13 cellular contexts compared by ENCODE assay signal in the genomic region with DNA sequence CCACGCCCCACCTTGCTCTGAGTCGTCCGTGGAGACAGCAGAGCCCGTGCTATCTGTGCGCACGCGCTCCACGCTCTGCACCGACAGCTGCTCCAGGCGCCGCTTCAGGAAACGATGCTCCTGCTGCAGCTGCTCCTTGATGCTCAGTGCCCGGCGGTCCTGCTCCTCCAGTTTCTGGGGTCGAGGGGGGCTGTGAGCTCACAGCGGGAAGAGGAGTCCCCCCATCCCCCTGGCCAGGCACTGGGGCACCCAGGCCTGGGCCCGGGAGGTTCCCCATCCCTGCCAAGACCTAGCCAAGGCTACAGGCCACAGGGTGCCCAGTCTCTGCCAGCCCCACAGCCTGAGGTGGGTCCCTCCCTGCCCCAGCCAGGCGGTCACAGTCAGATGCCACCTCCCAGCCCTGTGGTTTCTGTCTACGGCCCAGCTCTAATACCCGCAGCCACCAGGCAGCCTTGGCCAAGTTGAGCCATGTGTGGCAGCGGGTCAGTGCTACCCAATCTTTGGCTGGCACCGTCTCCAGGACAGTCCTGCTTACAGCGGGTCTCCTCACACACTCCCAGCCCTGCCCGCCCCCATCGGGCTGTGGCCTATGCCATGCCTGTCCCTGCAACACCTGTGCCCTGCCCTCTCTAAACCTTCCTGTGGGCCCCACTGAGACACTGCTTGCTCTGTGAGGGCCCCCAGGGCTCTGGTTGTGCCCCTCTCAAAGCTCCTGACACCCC. TPM values are rescaled to one million over a fixed set of nuclear protein-coding genes. Genes with fewer than 3 reads are reported as not detected.
DNase-seq lines count a peak whose midpoint lies in the region; ATAC-seq and TF ChIP-seq lines count a peak whose summit lies in the region.
"Had no signal": no experiment of that assay in that cellular context is flagged by ENCODE, and none has a peak within 500 bp of the region (broad histone marks: within the 10 kb centered on the region; RNA-seq: fewer than 3 reads in every experiment).

No MANE protein-coding gene starts in this region.

- H3K36me3 ChIP-seq in left ventricle myocardium inferior: peaks cover 74% of the 10 kb centered on the region

- H3K4me1 ChIP-seq in left ventricle myocardium inferior: peaks cover 41% of the 10 kb centered on the region
- H3K4me1 ChIP-seq: A549 had no signal

- intact Hi-C loops in activated CD4-positive, alpha-beta memory T cell treated with anti-CD3 and anti-CD28 coated beads for 36 hours (cut with micrococcal nuclease): no loop called here
- intact Hi-C loops in left ventricle myocardium inferior (cut with micrococcal nuclease): no loop called here
- intact Hi-C loops in Calu3 (cut with micrococcal nuclease; ENCODE audit: unreplicated experiment): no loop called here

- H3K36me3 Mint-ChIP-seq in activated CD4-positive, alpha-beta memory T cell treated with anti-CD3 and anti-CD28 coated beads, Interleukin-2, amount 10 ng/mL, durations not matched to agents 7 days and 5 days (ENCODE audit: low read depth): no peaks in the 10 kb centered on the region
- H3K36me3 Mint-ChIP-seq in activated CD4-positive, alpha-beta memory T cell treated with anti-CD3 and anti-CD28 coated beads for 36 hours: peaks cover 1% of the 10 kb centered on the region
- H3K36me3 Mint-ChIP-seq in stimulated activated memory B cell treated with anti-CD40 and anti-IgM and Interleukin-4, amounts not matched to agents 10 μg/mL and 1 μg/mL and 100 μg/mL, for 72 hours: peaks cover 31% of the 10 kb centered on the region
- peaks cover 7% of the 10 kb centered on the region for H3K36me3 Mint-ChIP-seq in Calu3 (ENCODE audit: insufficient read depth, unreplicated experiment)

- TF ChIP-seq CTCF in RWPE1 (conservative IDR thresholded peaks at IDR 0.05; ENCODE audit: low read depth) (no peak), left ventricle myocardium inferior (IDR thresholded peaks at IDR 0.05; ENCODE audit: borderline replicate concordance) (no peak), Calu3 (IDR thresholded peaks at IDR 0.05; ENCODE audit: unreplicated experiment) (no peak)

- H3K9me3 ChIP-seq in left ventricle myocardium inferior (replicated peaks): no peaks in the 10 kb centered on the region
- H3K9me3 ChIP-seq: A549, tibial artery had no signal

- no peak overlapping the region for H3K4me3 ChIP-seq in left ventricle myocardium inferior
- H3K4me3 ChIP-seq: A549, tibial artery had no signal

- no peak for ATAC-seq in stimulated activated memory B cell treated with anti-CD40 and anti-IgM and Interleukin-4, amounts not matched to agents 10 μg/mL and 1 μg/mL and 100 μg/mL, for 72 hours
- ATAC-seq in GM19455 (IDR thresholded peaks at IDR 0.05; ENCODE audit: unreplicated experiment): no peak
- no peak for ATAC-seq in HG03469 (IDR thresholded peaks at IDR 0.05; ENCODE audit: unreplicated experiment)
- ATAC-seq: A549 had no signal

- no peak overlapping the region for H3K4me3 Mint-ChIP-seq in activated CD4-positive, alpha-beta memory T cell treated with anti-CD3 and anti-CD28 coated beads, Interleukin-2, amount 10 ng/mL, durations not matched to agents 7 days and 5 days
- no peak overlapping the region for H3K4me3 Mint-ChIP-seq in activated CD4-positive, alpha-beta memory T cell treated with anti-CD3 and anti-CD28 coated beads for 36 hours
- H3K4me3 Mint-ChIP-seq in stimulated activated memory B cell treated with anti-CD40 and anti-IgM and Interleukin-4, amounts not matched to agents 10 μg/mL and 1 μg/mL and 100 μg/mL, for 72 hours: no peak overlapping the region
- H3K4me3 Mint-ChIP-seq in Calu3 (ENCODE audit: low read depth, unreplicated experiment): no peak overlapping the region

- no peak overlapping the region for H3K27ac Mint-ChIP-seq in activated CD4-positive, alpha-beta memory T cell treated with anti-CD3 and anti-CD28 coated beads, Interleukin-2, amount 10 ng/mL, durations not matched to agents 7 days and 5 days
- no peak overlapping the region for H3K27ac Mint-ChIP-seq in activated CD4-positive, alpha-beta memory T cell treated with anti-CD3 and anti-CD28 coated beads for 36 hours
- peak overlapping the region; percentile 62 for H3K27ac Mint-ChIP-seq in stimulated activated memory B cell treated with anti-CD40 and anti-IgM and Interleukin-4, amounts not matched to agents 10 μg/mL and 1 μg/mL and 100 μg/mL, for 72 hours
- no peak overlapping the region for H3K27ac Mint-ChIP-seq in Calu3 (ENCODE audit: unreplicated experiment)
- H3K27ac Mint-ChIP-seq: progenitor cell of endocrine pancreas had no signal

- peak; percentile 12 for DNase-seq in activated CD4-positive, alpha-beta memory T cell treated with anti-CD3 and anti-CD28 coated beads, Interleukin-2, amount 10 ng/mL, durations not matched to agents 7 days and 5 days
- DNase-seq in activated CD4-positive, alpha-beta memory T cell treated with anti-CD3 and anti-CD28 coated beads for 36 hours: no peak
- DNase-seq in RWPE1 (ENCODE audit: low spot score) (no peak), left ventricle myocardium inferior (peak; percentile 14), Calu3 (no peak)
- DNase-seq: DMS79, NCI-H2171 treated with DMSO at 0.1 percent for 48 hours had no signal

- H3K27ac ChIP-seq in RWPE1 (peak overlapping the region; percentile 66), left ventricle myocardium inferior (replicated peaks) (no peak overlapping the region)
- H3K27ac ChIP-seq: A549, tibial artery had no signal

- CTCF ChIA-PET in activated CD4-positive, alpha-beta memory T cell treated with anti-CD3 and anti-CD28 coated beads, Interleukin-2, amount 10 ng/mL, durations not matched to agents 7 days and 5 days (lab: Charles Lee): no interaction called here
- CTCF ChIA-PET in activated CD4-positive, alpha-beta memory T cell treated with anti-CD3 and anti-CD28 coated beads for 36 hours (lab: Charles Lee): no interaction called here
- CTCF ChIA-PET in RWPE1 (lab: Yijun Ruan, JAX): no interaction called here
- CTCF ChIA-PET in Calu3 (lab: Charles Lee): interaction anchor here (0.6 kb wide), 1 partner anchor 767 kb away, joined by 3 read pairs; no protein-coding TSS in a partner anchor

- H3K27me3 Mint-ChIP-seq in activated CD4-positive, alpha-beta memory T cell treated with anti-CD3 and anti-CD28 coated beads, Interleukin-2, amount 10 ng/mL, durations not matched to agents 7 days and 5 days: no peaks in the 10 kb centered on the region
- H3K27me3 Mint-ChIP-seq in activated CD4-positive, alpha-beta memory T cell treated with anti-CD3 and anti-CD28 coated beads for 36 hours: no peaks in the 10 kb centered on the region
- H3K27me3 Mint-ChIP-seq in stimulated activated memory B cell treated with anti-CD40 and anti-IgM and Interleukin-4, amounts not matched to agents 10 μg/mL and 1 μg/mL and 100 μg/mL, for 72 hours: no peaks in the 10 kb centered on the region
- no peaks in the 10 kb centered on the region for H3K27me3 Mint-ChIP-seq in Calu3 (ENCODE audit: unreplicated experiment)
- H3K27me3 Mint-ChIP-seq: progenitor cell of endocrine pancreas had no signal

- no peaks in the 10 kb centered on the region for H3K9me3 Mint-ChIP-seq in activated CD4-positive, alpha-beta memory T cell treated with anti-CD3 and anti-CD28 coated beads, Interleukin-2, amount 10 ng/mL, durations not matched to agents 7 days and 5 days
- H3K9me3 Mint-ChIP-seq in activated CD4-positive, alpha-beta memory T cell treated with anti-CD3 and anti-CD28 coated beads for 36 hours: no peaks in the 10 kb centered on the region
- H3K9me3 Mint-ChIP-seq in stimulated activated memory B cell treated with anti-CD40 and anti-IgM and Interleukin-4, amounts not matched to agents 10 μg/mL and 1 μg/mL and 100 μg/mL, for 72 hours: no peaks in the 10 kb centered on the region
- H3K9me3 Mint-ChIP-seq in Calu3 (ENCODE audit: low read depth, unreplicated experiment): no peaks in the 10 kb centered on the region

- H3K4me1 Mint-ChIP-seq in activated CD4-positive, alpha-beta memory T cell treated with anti-CD3 and anti-CD28 coated beads, Interleukin-2, amount 10 ng/mL, durations not matched to agents 7 days and 5 days: no peaks in the 10 kb centered on the region
- no peaks in the 10 kb centered on the region for H3K4me1 Mint-ChIP-seq in activated CD4-positive, alpha-beta memory T cell treated with anti-CD3 and anti-CD28 coated beads for 36 hours (ENCODE audit: low read depth)
- no peaks in the 10 kb centered on the region for H3K4me1 Mint-ChIP-seq in stimulated activated memory B cell treated with anti-CD40 and anti-IgM and Interleukin-4, amounts not matched to agents 10 μg/mL and 1 μg/mL and 100 μg/mL, for 72 hours
- H3K4me1 Mint-ChIP-seq in Calu3 (ENCODE audit: low read depth, unreplicated experiment): no peaks in the 10 kb centered on the region

- POLR2A ChIA-PET in activated CD4-positive, alpha-beta memory T cell treated with anti-CD3 and anti-CD28 coated beads, Interleukin-2, amount 10 ng/mL, durations not matched to agents 7 days and 5 days (lab: Charles Lee): interaction anchor here (0.6 to 2.1 kb wide), 2 partner anchors 10 to 164 kb away, joined by 3 to 11 read pairs; a partner anchor contains a TSS
- POLR2A ChIA-PET in activated CD4-positive, alpha-beta memory T cell treated with anti-CD3 and anti-CD28 coated beads for 36 hours (lab: Charles Lee): no interaction called here
- POLR2A ChIA-PET in RWPE1 (lab: Yijun Ruan, JAX; ENCODE audit: low non-redundant PET): no interaction called here

- no TSS peak for BruUV-seq in Calu3 (replicated peaks; lab: Mats Ljungman, UMichigan)

- no peaks in the 10 kb centered on the region for H3K27me3 ChIP-seq in left ventricle myocardium inferior (ENCODE audit: low read depth)
- H3K27me3 ChIP-seq: tibial artery had no signal

RNA-seq across cellular contexts. Expression of a gene that starts 9.3 kb away (rescaled TPM):
- 10 to 100 TPM; 27.1 to 27.4 TPM for total RNA-seq in activated CD4-positive, alpha-beta memory T cell treated with anti-CD3 and anti-CD28 coated beads, Interleukin-2, amount 10 ng/mL, durations not matched to agents 7 days and 5 days
- 10 to 100 TPM; 20.2 to 20.3 TPM for total RNA-seq in activated CD4-positive, alpha-beta memory T cell treated with anti-CD3 and anti-CD28 coated beads for 36 hours
- total RNA-seq in left ventricle myocardium inferior (6.4 TPM), Calu3 (2022) (12.9 and 13.4 TPM in 2 replicates)

RNA-seq across cellular contexts. Expression of a gene that starts 9.3 kb away (rescaled TPM):
- total RNA-seq in activated CD4-positive, alpha-beta memory T cell treated with anti-CD3 and anti-CD28 coated beads, Interleukin-2, amount 10 ng/mL, durations not matched to agents 7 days and 5 days: 1 to 10 TPM; 3.3 to 4.0 TPM
- 1 to 10 TPM; 2.7 to 4.0 TPM for total RNA-seq in activated CD4-positive, alpha-beta memory T cell treated with anti-CD3 and anti-CD28 coated beads for 36 hours
- total RNA-seq in left ventricle myocardium inferior (2.2 TPM), Calu3 (2022) (4.1 and 5.2 TPM in 2 replicates)

RNA-seq across cellular contexts. Expression of a gene that starts 10.7 kb away (rescaled TPM):
- 10 to 100 TPM; 26.9 to 29.6 TPM for total RNA-seq in activated CD4-positive, alpha-beta memory T cell treated with anti-CD3 and anti-CD28 coated beads, Interleukin-2, amount 10 ng/mL, durations not matched to agents 7 days and 5 days
- total RNA-seq in activated CD4-positive, alpha-beta memory T cell treated with anti-CD3 and anti-CD28 coated beads for 36 hours: 1 to 10 TPM; 3.6 to 4.9 TPM
- total RNA-seq in left ventricle myocardium inferior (40.4 TPM), Calu3 (2022) (12.8 and 15.0 TPM in 2 replicates)

Comparison
In these comparisons a context has a peak if more than half of its experiments do, and no peak if none do; other contexts are left out.
1. DNase-seq: peak in activated CD4-positive, alpha-beta memory T cell treated with anti-CD3 and anti-CD28 coated beads, Interleukin-2, amount 10 ng/mL, durations not matched to agents 7 days and 5 days (single experiment) and left ventricle myocardium inferior (single experiment); none in activated CD4-positive, alpha-beta memory T cell treated with anti-CD3 and anti-CD28 coated beads for 36 hours (single experiment), RWPE1 (single experiment) and Calu3 (single experiment).